Comparison of ENCODE assay signal across 8 cellular contexts in genomic region chr5:154857091-154857533, GRCh38. TPM values are rescaled to one million over a fixed set of nuclear protein-coding genes. Genes with fewer than 3 reads are reported as not detected.
DNase-seq lines count a peak whose midpoint lies in the region; ATAC-seq, FAIRE-seq and TF ChIP-seq lines count a peak whose summit lies in the region.

No MANE protein-coding gene starts in this region.

- TF ChIP-seq POLR2A in H1 (IDR thresholded peaks at IDR 0.05; ENCODE audit: control extremely low read depth in 1 of 2, low read depth in 2 of 2, low read length in 2 of 2): no peak

- ATAC-seq in GM19023 (IDR thresholded peaks at IDR 0.05; ENCODE audit: unreplicated experiment): peak; percentile 28
- ATAC-seq in HG03432 (IDR thresholded peaks at IDR 0.05; ENCODE audit: unreplicated experiment): peak; percentile 41

- H3K27ac Mint-ChIP-seq in type B pancreatic cell: peak overlapping the region; percentile 99

- peak overlapping the region; percentile 82; the same call in 1 of the 2 replicates for H4K8ac ChIP-seq in H1 (ENCODE audit: extremely low read depth, insufficient read depth, low read length)

- peak overlapping the region; percentile 83 to 92 for H3K4me2 ChIP-seq in H1 (ENCODE audit: insufficient read depth in 1 of 2, low read depth in 2 of 2, low read length in 2 of 2)

- DNase-seq in Ammon's horn (ENCODE audit: low spot score): peak; percentile 86
- DNase-seq in T-helper 9 cell: peak; percentile 47
- no peak for DNase-seq in H1 (ENCODE audit: low read depth in 1 of 2, low spot score in 2 of 2)
- DNase-seq in type B pancreatic cell (ENCODE audit: extremely low spot score, unreplicated experiment): no peak
- no peak for DNase-seq in NCI-H2107 (lab: John Stamatoyannopoulos, UW)

- peaks cover 7% of the 10 kb centered on the region for H3K23me2 ChIP-seq in H1 (ENCODE audit: low read depth, low read length)

- 7% methylated on average over 17 of the region's 17 CpGs; no CpG with 5 or more reads in 1 of the 2 experiments for WGBS in H1 (ENCODE audit: extremely low coverage in 1 of 2, insufficient coverage in 1 of 2, insufficient read length in 1 of 2, insufficient replicate concordance in 2 of 2, low coverage in 1 of 2, low lambda C conversion rate in 2 of 2, missing lambda C conversion rate in 1 of 2), 2 experiments

- no peak for TF ChIP-seq RAD21 in H1 (IDR thresholded peaks at IDR 0.05 in 1 of 2, conservative IDR thresholded peaks at IDR 0.05 in 1 of 2; ENCODE audit: low read depth in 2 of 2, low read length in 2 of 2)

- peak overlapping the region; percentile 96 for H3K4me3 Mint-ChIP-seq in type B pancreatic cell

- H3K79me2 ChIP-seq in H1 (ENCODE audit: control insufficient read depth in 1 of 2, insufficient read depth in 2 of 2, low read length in 2 of 2): peaks cover 18 to 34% of the 10 kb centered on the region in 2 experiments

- CTCF ChIA-PET in H1 (lab: Charles Lee; ENCODE audit: partially characterized antibody): interaction anchor here (0.6 to 1.9 kb wide), 9 partner anchors 15 to 226 kb away, joined by 3 to 4 read pairs (median 4); no protein-coding TSS in a partner anchor

- H3K9ac ChIP-seq in H1 (replicated peaks in 1 of 4; ENCODE audit: extremely low read depth in 1 of 4, low read depth in 3 of 4, low read length in 3 of 4) (peak overlapping the region; percentile 70 to 98 (median 91)), muscle layer of colon (ENCODE audit: low read length) (peak overlapping the region; percentile 96)

- peak overlapping the region; percentile 94 for H3K56ac ChIP-seq in H1 (replicated peaks; ENCODE audit: insufficient read length, low read depth, low read length)

- peak overlapping the region; percentile 43; the same call in 1 of the 2 replicates for H2BK12ac ChIP-seq in H1 (ENCODE audit: low read depth, low read length)

- H3K27ac ChIP-seq in H1 (ENCODE audit: low read depth, low read length) (peak overlapping the region; percentile 98), muscle layer of colon (ENCODE audit: low read depth, low read length) (peak overlapping the region; percentile 100)

- TF ChIP-seq EP300 in H1 (IDR thresholded peaks at IDR 0.05; ENCODE audit: borderline replicate concordance in 1 of 2, low read depth in 2 of 2, low read length in 2 of 2): no peak

- H2BK5ac ChIP-seq in H1 (ENCODE audit: low read depth, low read length): peak overlapping the region; percentile 98

- no peak for FAIRE-seq in H1 (lab: Jason Lieb, UNC)

- peak overlapping the region; percentile 4 for H3K4ac ChIP-seq in H1 (replicated peaks; ENCODE audit: insufficient read length, low read depth, low read length)

- peak overlapping the region; percentile 80 for H4K5ac ChIP-seq in H1 (ENCODE audit: insufficient read length, low read depth, low read length)

- no peak overlapping the region for H2BK20ac ChIP-seq in H1 (ENCODE audit: low read length)

- TF ChIP-seq CTCF in H1 (IDR thresholded peaks at IDR 0.05; ENCODE audit: control extremely low read depth in 1 of 3, insufficient read depth in 1 of 3, low read depth in 1 of 3, low read length in 3 of 3) (no peak), type B pancreatic cell (conservative IDR thresholded peaks at IDR 0.05) (no peak)

- H2BK15ac ChIP-seq in H1 (ENCODE audit: low read length): no peak overlapping the region

- H3K36me3 ChIP-seq in H1 (ENCODE audit: control insufficient read depth in 2 of 4, insufficient read depth in 4 of 4, low read length in 3 of 4) (no peaks in the 10 kb centered on the region), muscle layer of colon (ENCODE audit: insufficient read depth, low read length) (no peaks in the 10 kb centered on the region)

- no peaks in the 10 kb centered on the region for H3K27me3 ChIP-seq in H1 (replicated peaks in 1 of 4; ENCODE audit: control insufficient read depth in 3 of 4, extremely low read depth in 1 of 4, insufficient read depth in 3 of 4, low read length in 3 of 4)
- no peaks in the 10 kb centered on the region for H3K27me3 ChIP-seq in muscle layer of colon (ENCODE audit: control insufficient read depth in 1 of 2, insufficient read depth in 2 of 2, low read length in 2 of 2)

- POLR2A ChIA-PET in H1 (lab: Charles Lee; ENCODE audit: partially characterized antibody): interaction anchor here (0.8 to 2.4 kb wide), 24 partner anchors 9 to 210 kb away, joined by 3 to 21 read pairs (median 4); partner anchors contain the start of gene GEMIN5

- no peak overlapping the region for H2AK5ac ChIP-seq in H1 (ENCODE audit: low read depth, low read length)

- no peak overlapping the region for H2BK120ac ChIP-seq in H1 (replicated peaks; ENCODE audit: low read depth, low read length)

- H3K18ac ChIP-seq in H1 (ENCODE audit: extremely low read depth, low read length): peak overlapping the region; percentile 97

- no peak overlapping the region for H3K23ac ChIP-seq in H1 (ENCODE audit: insufficient read length)

- peaks cover 0 to 3% of the 10 kb centered on the region in 2 experiments for H4K20me1 ChIP-seq in H1 (replicated peaks in 1 of 2; ENCODE audit: control insufficient read depth in 1 of 2, insufficient read depth in 2 of 2, low read length in 2 of 2)

- H3K14ac ChIP-seq in H1 (ENCODE audit: insufficient read length): peak overlapping the region; percentile 56

- no peaks in the 10 kb centered on the region for H3K9me3 ChIP-seq in H1 (ENCODE audit: insufficient read depth in 2 of 2, low read depth in 1 of 2, low read length in 1 of 2)
- no peaks in the 10 kb centered on the region for H3K9me3 ChIP-seq in muscle layer of colon (ENCODE audit: low read length)

- H3K4me3 ChIP-seq in H1 (ENCODE audit: extremely low read depth in 1 of 4, insufficient read depth in 2 of 4, low read depth in 3 of 4, low read length in 4 of 4): peak overlapping the region; percentile 55 to 98 (median 72)
- H3K4me3 ChIP-seq in muscle layer of colon (ENCODE audit: low read depth in 1 of 2, low read length in 2 of 2): peak overlapping the region; percentile 74 to 91

- no peaks in the 10 kb centered on the region for H3K27me3 Mint-ChIP-seq in type B pancreatic cell

- H3K4me1 ChIP-seq in H1 (replicated peaks in 1 of 4; ENCODE audit: control insufficient read depth in 3 of 4, insufficient read depth in 4 of 4, low read length in 3 of 4) (peaks cover 0 to 9% (median 5%) of the 10 kb centered on the region in 4 experiments; a peak in 6 of 7 replicates), muscle layer of colon (ENCODE audit: insufficient read depth, low read length) (peaks cover 26% of the 10 kb centered on the region)

- H4K91ac ChIP-seq in H1 (replicated peaks; ENCODE audit: insufficient read length, low read length): peak overlapping the region; percentile 8

- peaks cover 23% of the 10 kb centered on the region for H3K4me1 Mint-ChIP-seq in type B pancreatic cell (ENCODE audit: unreplicated experiment)

- H3K79me1 ChIP-seq in H1 (ENCODE audit: low read depth, low read length): peaks cover 5% of the 10 kb centered on the region; the same call in 1 of the 2 replicates

- H3K36me3 Mint-ChIP-seq in type B pancreatic cell: no peaks in the 10 kb centered on the region

- H3K9me3 Mint-ChIP-seq in type B pancreatic cell: no peaks in the 10 kb centered on the region

- H2AFZ ChIP-seq in H1 (ENCODE audit: low read length): 0 out of 2 replicates have a peak overlapping the region, but pooled peaks have one; percentile 4

TF ChIP-seq in H1, 55 proteins besides CTCF, POLR2A, EP300 and RAD21:
- 0 out of 2 replicates have a peak, but pooled peaks have one; percentile 33 for TF ChIP-seq CHD1 (IDR thresholded peaks at IDR 0.05; ENCODE audit: low read depth, low read length)
- TF ChIP-seq SRF (IDR thresholded peaks at IDR 0.05; ENCODE audit: low read depth, low read length): no peak
- TF ChIP-seq SAP30 (IDR thresholded peaks at IDR 0.05; ENCODE audit: insufficient read depth, insufficient replicate concordance, low read length): peak; percentile 10

RNA-seq across cellular contexts. Expression of gene CNOT8, which starts 1.3 kb away (rescaled TPM):
- total RNA-seq in H1 (2021; fragmentation: NEBNext Ultra II Directional; extraction: Animal tissue kit (Norgen Biotek cat#: 25700)): 53.6 and 62.9 TPM in 2 replicates
- 36.4 and 37.6 TPM in 2 replicates for polyA plus RNA-seq in H1 (2011; rRNA removed)
- 47.5 TPM for polyA plus RNA-seq in H1 (2011; cell fraction: cytosol; rRNA removed)
- polyA plus RNA-seq in H1 (2011; cell fraction: nucleus; rRNA removed): 28.9 TPM
- 45.7 to 64.1 TPM (median 53.5 TPM) in 4 replicates for polyA plus RNA-seq in H1 (2012, experiment 1 of 2)
- 4.9 TPM for polyA plus RNA-seq in H1 (2012, experiment 2 of 2)
- 32.2 TPM for polyA plus RNA-seq in H1 (2013, experiment 1 of 2)
- 35.9 TPM for polyA plus RNA-seq in H1 (2013, experiment 2 of 2)
- polyA minus RNA-seq in H1 (2011; rRNA and poly(A)+ RNA removed): 50.2 and 54.6 TPM in 2 replicates
- polyA minus RNA-seq in H1 (2011; cell fraction: cytosol; rRNA and poly(A)+ RNA removed): 33.5 TPM
- polyA minus RNA-seq in H1 (2011; cell fraction: nucleus; rRNA and poly(A)+ RNA removed): 20.8 TPM
- 41.4 and 51.5 TPM in 2 replicates for total RNA-seq in type B pancreatic cell (ENCODE audit: low replicate concordance)

RNA-seq across cellular contexts. Expression of gene FAXDC2, which starts 6.7 kb away (rescaled TPM):
- 3.7 and 4.8 TPM in 2 replicates for total RNA-seq in H1 (2021; fragmentation: NEBNext Ultra II Directional; extraction: Animal tissue kit (Norgen Biotek cat#: 25700))
- polyA plus RNA-seq in H1 (2011; rRNA removed): 5.9 and 8.1 TPM in 2 replicates
- 6.0 TPM for polyA plus RNA-seq in H1 (2011; cell fraction: cytosol; rRNA removed)
- 10.1 TPM for polyA plus RNA-seq in H1 (2011; cell fraction: nucleus; rRNA removed)
- 4.3 to 6.8 TPM (median 5.7 TPM) in 4 replicates for polyA plus RNA-seq in H1 (2012, experiment 1 of 2)
- polyA plus RNA-seq in H1 (2012, experiment 2 of 2): 2.8 TPM
- 5.7 TPM for polyA plus RNA-seq in H1 (2013, experiment 1 of 2)
- 5.5 TPM for polyA plus RNA-seq in H1 (2013, experiment 2 of 2)
- 13.6 and 13.8 TPM in 2 replicates for polyA minus RNA-seq in H1 (2011; rRNA and poly(A)+ RNA removed)
- 4.0 TPM for polyA minus RNA-seq in H1 (2011; cell fraction: cytosol; rRNA and poly(A)+ RNA removed)
- 12.7 TPM for polyA minus RNA-seq in H1 (2011; cell fraction: nucleus; rRNA and poly(A)+ RNA removed)
- 9.3 and 24.9 TPM in 2 replicates for total RNA-seq in type B pancreatic cell (ENCODE audit: low replicate concordance)

Comparison
In these comparisons a context has a peak if more than half of its experiments do, and no peak if none do; other contexts are left out.
1. DNase-seq: peak in Ammon's horn (single experiment) and T-helper 9 cell (single experiment); none in H1 (0 of 2), type B pancreatic cell (single experiment) and NCI-H2107 (single experiment).